Comparison of ENCODE assay signal across 8 cellular contexts in the genomic region with DNA sequence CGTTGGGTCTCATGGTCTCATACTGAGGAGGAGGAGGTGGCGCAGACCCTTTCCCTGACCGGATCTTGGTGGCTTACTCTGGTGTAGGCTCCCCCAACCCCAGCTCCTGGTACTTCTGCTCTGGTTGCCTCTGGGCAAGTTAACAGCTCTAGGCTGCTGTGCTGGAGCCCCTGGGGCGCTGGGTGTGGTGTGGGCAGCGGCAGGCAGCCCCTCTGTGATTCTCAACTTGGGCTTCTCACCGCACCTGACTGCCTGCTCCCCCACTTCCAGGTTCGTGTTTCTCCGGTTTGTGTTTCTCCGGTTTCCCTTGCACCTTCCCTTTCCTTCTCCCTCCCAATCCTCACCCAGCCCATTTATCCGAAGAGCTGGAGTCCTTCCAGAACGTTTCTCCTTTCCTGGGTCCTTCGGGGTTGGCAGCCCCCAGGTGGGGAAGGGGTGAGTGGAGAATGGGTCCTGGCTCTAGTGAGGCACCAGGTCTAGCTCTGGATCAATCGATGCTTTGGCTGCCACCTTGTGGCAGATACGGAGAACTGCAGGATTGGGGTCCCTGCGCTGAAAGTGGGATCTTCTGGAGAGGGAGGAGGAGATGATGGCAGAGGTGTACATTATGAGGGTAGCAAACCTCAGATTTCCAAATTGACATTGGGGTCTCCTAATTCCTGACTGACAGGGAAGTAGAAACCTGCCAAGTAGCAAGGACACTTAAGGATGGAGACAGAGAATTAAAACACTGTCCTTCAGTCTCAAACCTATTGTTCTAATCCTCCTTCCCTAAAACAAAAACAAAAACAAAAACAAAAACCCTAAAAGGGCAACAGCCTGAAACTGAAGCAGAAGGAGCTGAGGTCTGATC. TPM values are rescaled to one million over a fixed set of nuclear protein-coding genes. Genes with fewer than 3 reads are reported as not detected.
A peak's percentile ranks its signal among the peaks of the same experiment; 100 is the strongest.
DNase-seq lines count a peak whose midpoint lies in the region.

No MANE protein-coding gene starts in this region.

- peak; percentile 79 for DNase-seq in AG08395 (ENCODE audit: low spot score)
- peak; percentile 73 for DNase-seq in GM19238 (ENCODE audit: insufficient read length, low spot score)
- DNase-seq in NCI-H146 (lab: John Stamatoyannopoulos, UW) = peak; percentile 68
- DNase-seq in UCSD-AML1 (lab: John Stamatoyannopoulos, UW; ENCODE audit: unreplicated experiment) = peak; percentile 51
- peak; percentile 80 to 81 for DNase-seq in T47D (ENCODE audit: low read depth in 1 of 2, low spot score in 1 of 2)
- peak; percentile 40 for DNase-seq in iris pigment epithelial cell (ENCODE audit: low read depth)
- peak; percentile 60 to 68 for DNase-seq in stimulated activated CD4-positive, alpha-beta T cell treated with anti-CD3 and anti-CD28 coated beads, Interleukin-2, amount 100 ng/mL, for 24 hours
- no peak for DNase-seq in posterior vena cava (ENCODE audit: low spot score)

- intact Hi-C loops in posterior vena cava (cut with DNase I) = loop anchor here (2.0 to 10.0 kb wide), 2 partner anchors 41 to 199 kb away; no protein-coding TSS in a partner anchor

- in situ Hi-C loops in T47D (cut with HindIII; ENCODE audit: low pct_unique_long_range_greater_than_20kb, low sequenced_read_pairs) = no loop called here

RNA-seq across cellular contexts. Expression of gene CISTR, which starts 8.3 kb away (rescaled TPM):
- not detected for total RNA-seq in posterior vena cava

RNA-seq across cellular contexts. Expression of gene CALCOCO1, which starts 16.3 kb away (rescaled TPM):
- total RNA-seq in posterior vena cava = 100 to 1,000 TPM; 124 to 131 TPM
